ENCODE assay signal across 11 cellular contexts in genomic region chr7:1058821-1059199, GRCh38. TPM values are rescaled to one million over a fixed set of nuclear protein-coding genes. Genes with fewer than 3 reads are reported as not detected.
A peak's percentile ranks its signal among the peaks of the same experiment; 100 is the strongest.
DNase-seq lines count a peak whose midpoint lies in the region; ATAC-seq and TF ChIP-seq lines count a peak whose summit lies in the region.
"Had no signal": no experiment of that assay in that cellular context is flagged by ENCODE, and none has a peak within 500 bp of the region (broad histone marks: within the 10 kb centered on the region; RNA-seq: fewer than 3 reads in every experiment).

No MANE protein-coding gene starts in this region.

- no peaks in the 10 kb centered on the region; the same call in 1 of the 2 replicates for H3K36me3 ChIP-seq in SK-N-MC (ENCODE audit: insufficient read depth, low read length)
- H3K36me3 ChIP-seq in esophagus squamous epithelium: peaks cover 0 to 19% (median 0%) of the 10 kb centered on the region in 3 donors
- peaks cover 0 to 15% (median 8%) of the 10 kb centered on the region in 6 donors for H3K36me3 ChIP-seq in spleen
- H3K36me3 ChIP-seq: ascending aorta had no signal

- TF ChIP-seq POLR2A in esophagus squamous epithelium (IDR thresholded peaks at IDR 0.05) (no peak), spleen (IDR thresholded peaks at IDR 0.05) (no peak)

- DNase-seq in GM12865 (ENCODE audit: low read depth) (peak; percentile 63), SK-N-MC (ENCODE audit: low read depth, low spot score) (no peak), esophagus squamous epithelium (lab: John Stamatoyannopoulos, UW) (no peak), spleen (peak; percentile 49), T1000 (lab: John Stamatoyannopoulos, UW) (no peak), GM13976 (ENCODE audit: low spot score) (no peak)
- DNase-seq: activated CD4-positive, alpha-beta T cell treated with anti-CD3 and anti-CD28 coated beads, Interleukin-2, amount 50 U/mL, for 48 hours; NCI-H1105 treated with DMSO at 0.1 percent for 48 hours had no signal

- TF ChIP-seq CTCF in GM12865 (IDR thresholded peaks at IDR 0.05; ENCODE audit: insufficient read depth, low read depth, low read length, missing control alignments) (no peak), esophagus squamous epithelium (IDR thresholded peaks at IDR 0.05) (no peak), spleen (IDR thresholded peaks at IDR 0.05 in 8 of 11, conservative IDR thresholded peaks at IDR 0.05 in 3 of 11) (no peak), GM13976 (IDR thresholded peaks at IDR 0.05; ENCODE audit: borderline replicate concordance, control extremely low read depth, extremely low read depth, insufficient read depth, missing control alignments) (no peak)

- 0 out of 2 replicates have a peak overlapping the region, but pooled peaks have one; percentile 9 for H3K4me3 ChIP-seq in GM12865 (ENCODE audit: low read depth, low read length)
- no peak overlapping the region for H3K4me3 ChIP-seq in SK-N-MC
- H3K4me3 ChIP-seq in esophagus squamous epithelium: no peak overlapping the region
- no peak overlapping the region for H3K4me3 ChIP-seq in spleen
- H3K4me3 ChIP-seq: ascending aorta had no signal

- H3K4me1 ChIP-seq in esophagus squamous epithelium: peaks cover 51 to 97% (median 54%) of the 10 kb centered on the region in 3 donors
- H3K4me1 ChIP-seq in spleen: peaks cover 23 to 71% (median 53%) of the 10 kb centered on the region in 6 donors

- H3K27ac ChIP-seq in SK-N-MC: peak overlapping the region; percentile 80
- H3K27ac ChIP-seq in esophagus squamous epithelium: peak overlapping the region; percentile 75 to 88 (median 80)
- peak overlapping the region in 3 of 8 donors; percentile 5 to 51 (median 36) for H3K27ac ChIP-seq in spleen

- WGBS in esophagus squamous epithelium, 2 donors: 59 to 60% methylated on average over 8 to 10 of the region's 10 CpGs
- 77 to 83% (median 79%) methylated on average over 10 of the region's 10 CpGs for WGBS in spleen, 5 donors

- ATAC-seq in HG03097 (IDR thresholded peaks at IDR 0.05; ENCODE audit: low FRiP score, unreplicated experiment): no peak
- ATAC-seq in GM19023 (IDR thresholded peaks at IDR 0.05; ENCODE audit: unreplicated experiment): no peak

- in situ Hi-C loops in GM13976 (cut with MboI; ENCODE audit: low sequenced_read_pairs, unreplicated experiment): no loop called here

- intact Hi-C loops in esophagus squamous epithelium (cut with DNase I): no loop called here
- intact Hi-C loops in spleen (cut with DNase I; ENCODE audit: low total_unique reads): no loop called here

- H3K9ac ChIP-seq in SK-N-MC (ENCODE audit: insufficient read length): no peak overlapping the region

- no peaks in the 10 kb centered on the region for H3K27me3 ChIP-seq in esophagus squamous epithelium
- peaks cover 0 to 58% (median 0%) of the 10 kb centered on the region in 7 donors for H3K27me3 ChIP-seq in spleen (replicated peaks in 1 of 7)
- H3K27me3 ChIP-seq: ascending aorta had no signal

- no peaks in the 10 kb centered on the region for H3K9me3 ChIP-seq in SK-N-MC (ENCODE audit: low read depth, low read length)
- no peaks in the 10 kb centered on the region for H3K9me3 ChIP-seq in esophagus squamous epithelium
- H3K9me3 ChIP-seq in spleen: no peaks in the 10 kb centered on the region
- H3K9me3 ChIP-seq: ascending aorta had no signal

RNA-seq across cellular contexts. Expression of gene GPR146, which starts 14.5 kb away (rescaled TPM):
- 10 to 100 TPM in 1 of 4 donors, 1 to 10 TPM in 3; 1.1 to 12.8 (median 3.5) TPM for total RNA-seq in esophagus squamous epithelium
- total RNA-seq in spleen: 10 to 100 TPM in 5 of 7 donors, 1 to 10 TPM in 2; 7.1 to 19.2 (median 13.3) TPM
- polyA plus RNA-seq in spleen: 1 to 10 TPM; 3.9 to 7.3 (median 5.0) TPM

RNA-seq across cellular contexts. Expression of gene GPER1, which starts 29.1 kb away (rescaled TPM):
- total RNA-seq in esophagus squamous epithelium (1 to 10 TPM in 3 of 4 donors, under 1 TPM in 1; 0.87 to 2.3 (median 1.5) TPM), spleen (10 to 100 TPM in 1 of 7 donors, 1 to 10 TPM in 6; 3.0 to 14.2 (median 6.1) TPM)
- polyA plus RNA-seq in spleen: 1 to 10 TPM; 3.7 to 6.4 (median 3.9) TPM

Comparison
In these comparisons a context has a peak if more than half of its experiments do, and no peak if none do; other contexts are left out.
1. DNase-seq: peak in GM12865 (single experiment) and spleen (single experiment); none in SK-N-MC (single experiment), esophagus squamous epithelium (single experiment), T1000 (single experiment) and GM13976 (single experiment).